In genomic region chr14:20820063-20820904, GRCh38 we compare ENCODE assay signal across 1 cellular context.
TF ChIP-seq lines count a peak whose summit lies in the region.

No MANE protein-coding gene starts in this region.

TF ChIP-seq in HCT116, 20 proteins besides CTCF, POLR2A, EP300 and RAD21 (continued from another document):
- TF ChIP-seq REST (IDR thresholded peaks at IDR 0.05; ENCODE audit: low read depth) (no peak), ZBTB33 (IDR thresholded peaks at IDR 0.05; ENCODE audit: extremely low read depth, insufficient replicate concordance, low read length) (no peak), MAX (IDR thresholded peaks at IDR 0.05) (no peak), SIN3A (IDR thresholded peaks at IDR 0.05; ENCODE audit: low read depth) (no peak)
TF ChIP-seq in HCT116: peak in this region for 0.
